8 cellular contexts compared by ENCODE assay signal in genomic region chr1:39158330-39159086, GRCh38. TPM values are rescaled to one million over a fixed set of nuclear protein-coding genes. Genes with fewer than 3 reads are reported as not detected.
DNase-seq lines count a peak whose midpoint lies in the region; ATAC-seq and TF ChIP-seq lines count a peak whose summit lies in the region.

No MANE protein-coding gene starts in this region.

- peak overlapping the region in 5 of 11 experiments; percentile 2 to 45 (median 14); a peak in 5 of 22 replicates for H3K9ac ChIP-seq in BLaER1 treated with 17β-estradiol and CSF1 and Interleukin-3, amounts not matched to agents 10 nM and 100 nM

- DNase-seq in brain pericyte (ENCODE audit: low read depth, low spot score) (peak; percentile 41), right lobe of liver (peak; percentile 64 to 93 (median 86))
- DNase-seq in activated CD4-positive, alpha-beta memory T cell treated with anti-CD3 and anti-CD28 coated beads for 36 hours: no peak
- no peak for DNase-seq in activated CD8-positive, alpha-beta memory T cell treated with anti-CD3 and anti-CD28 coated beads for 24 hours

- no peaks in the 10 kb centered on the region for H3K9me3 Mint-ChIP-seq in activated CD4-positive, alpha-beta memory T cell treated with anti-CD3 and anti-CD28 coated beads for 36 hours

- TF ChIP-seq RAD21 in Ishikawa (IDR thresholded peaks at IDR 0.05; ENCODE audit: low read depth): no peak

- 37% methylated on average over 9 of the region's 11 CpGs for WGBS in right lobe of liver (ENCODE audit: insufficient coverage, low coverage, low lambda C conversion rate, missing lambda C conversion rate)

- peak overlapping the region; percentile 41 to 84 (median 72) for H3K4me2 ChIP-seq in BLaER1 treated with 17β-estradiol and CSF1 and Interleukin-3, amounts not matched to agents 10 nM and 100 nM

- peaks cover 1% of the 10 kb centered on the region for H3K27me3 Mint-ChIP-seq in activated CD4-positive, alpha-beta memory T cell treated with anti-CD3 and anti-CD28 coated beads for 36 hours

- H3K4me3 ChIP-seq in BLaER1 treated with 17β-estradiol and CSF1 and Interleukin-3, amounts not matched to agents 10 nM and 100 nM: peak overlapping the region in 1 of 10 experiments; percentile 15; a peak in 3 of 20 replicates
- peak overlapping the region; percentile 21 to 57 (median 52) for H3K4me3 ChIP-seq in right lobe of liver

- intact Hi-C loops in right lobe of liver (cut with DNase I): no loop called here
- intact Hi-C loops in activated CD4-positive, alpha-beta memory T cell treated with anti-CD3 and anti-CD28 coated beads for 36 hours (cut with micrococcal nuclease): no loop called here

- ATAC-seq in right lobe of liver (peak; percentile 74 to 90 (median 82)), HG03571 (IDR thresholded peaks at IDR 0.05; ENCODE audit: unreplicated experiment) (no peak), GM21529 (IDR thresholded peaks at IDR 0.05; ENCODE audit: unreplicated experiment) (no peak)

- CTCF ChIA-PET in activated CD4-positive, alpha-beta memory T cell treated with anti-CD3 and anti-CD28 coated beads for 36 hours (lab: Charles Lee): interaction anchor here (0.8 to 1.4 kb wide), 2 partner anchors 28 to 380 kb away, joined by 3 to 4 read pairs; no protein-coding TSS in a partner anchor

- H3K27me3 ChIP-seq in BLaER1 treated with 17β-estradiol and CSF1 and Interleukin-3, amounts not matched to agents 10 nM and 100 nM: no peaks in the 10 kb centered on the region
- H3K27me3 ChIP-seq in right lobe of liver: no peaks in the 10 kb centered on the region

- peaks cover under 1% of the 10 kb centered on the region for H3K4me1 Mint-ChIP-seq in activated CD4-positive, alpha-beta memory T cell treated with anti-CD3 and anti-CD28 coated beads for 36 hours (ENCODE audit: low read depth)

- POLR2A ChIA-PET in activated CD4-positive, alpha-beta memory T cell treated with anti-CD3 and anti-CD28 coated beads for 36 hours (lab: Charles Lee): no interaction called here

- H4K20me1 ChIP-seq in BLaER1 treated with 17β-estradiol and CSF1 and Interleukin-3, amounts not matched to agents 10 nM and 100 nM: peaks cover 6 to 99% (median 57%) of the 10 kb centered on the region in 11 experiments; a peak in 18 of 22 replicates

- no peaks in the 10 kb centered on the region for H3K36me3 Mint-ChIP-seq in activated CD4-positive, alpha-beta memory T cell treated with anti-CD3 and anti-CD28 coated beads for 36 hours

- TF ChIP-seq CTCF in right lobe of liver (IDR thresholded peaks at IDR 0.05): no peak

- H3K9me3 ChIP-seq in BLaER1 treated with 17β-estradiol and CSF1 and Interleukin-3, amounts not matched to agents 10 nM and 100 nM (replicated peaks in 1 of 11): no peaks in the 10 kb centered on the region
- no peaks in the 10 kb centered on the region for H3K9me3 ChIP-seq in right lobe of liver

- H3K4me1 ChIP-seq in BLaER1 treated with 17β-estradiol and CSF1 and Interleukin-3, amounts not matched to agents 10 nM and 100 nM: peaks cover 47 to 70% (median 61%) of the 10 kb centered on the region in 10 experiments
- H3K4me1 ChIP-seq in right lobe of liver: peaks cover 0 to 75% (median 28%) of the 10 kb centered on the region in 4 donors

- H3K4me3 Mint-ChIP-seq in activated CD4-positive, alpha-beta memory T cell treated with anti-CD3 and anti-CD28 coated beads for 36 hours: no peak overlapping the region

- TF ChIP-seq POLR2A in right lobe of liver (IDR thresholded peaks at IDR 0.05): peak; percentile 66

- no peak for TF ChIP-seq EP300 in Ishikawa (IDR thresholded peaks at IDR 0.05; ENCODE audit: borderline replicate concordance)

- H3K27ac Mint-ChIP-seq in activated CD4-positive, alpha-beta memory T cell treated with anti-CD3 and anti-CD28 coated beads for 36 hours: no peak overlapping the region

- H3K27ac ChIP-seq in BLaER1 treated with 17β-estradiol and CSF1 and Interleukin-3, amounts not matched to agents 10 nM and 100 nM: peak overlapping the region in 5 of 11 experiments; percentile 4 to 31 (median 6); a peak in 4 of 22 replicates
- peak overlapping the region; percentile 72 to 95 (median 90) for H3K27ac ChIP-seq in right lobe of liver

- peaks cover 0 to 18% (median 0%) of the 10 kb centered on the region in 11 experiments; a peak in 6 of 22 replicates for H3K36me3 ChIP-seq in BLaER1 treated with 17β-estradiol and CSF1 and Interleukin-3, amounts not matched to agents 10 nM and 100 nM
- H3K36me3 ChIP-seq in right lobe of liver: no peaks in the 10 kb centered on the region

TF ChIP-seq in Ishikawa, 13 proteins besides CTCF, POLR2A, EP300 and RAD21:
- TF ChIP-seq EGR1 (IDR thresholded peaks at IDR 0.05) (no peak), CREB1 (IDR thresholded peaks at IDR 0.05; ENCODE audit: low read depth) (peak; percentile 66; the same call in 1 of the 2 replicates), YY1 (IDR thresholded peaks at IDR 0.05; ENCODE audit: low read depth) (no peak)
- TF ChIP-seq, protein P1, sequence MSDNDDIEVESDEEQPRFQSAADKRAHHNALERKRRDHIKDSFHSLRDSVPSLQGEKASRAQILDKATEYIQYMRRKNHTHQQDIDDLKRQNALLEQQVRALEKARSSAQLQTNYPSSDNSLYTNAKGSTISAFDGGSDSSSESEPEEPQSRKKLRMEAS (IDR thresholded peaks at IDR 0.05): no peak

RNA-seq across cellular contexts. Expression of gene MACF1, which starts 46.0 kb away (rescaled TPM):
- 100 to 1,000 TPM in 3 of 6 experiments, 10 to 100 TPM in 3; 78.4 to 141 (median 100) TPM for total RNA-seq in right lobe of liver
- 100 to 1,000 TPM; 239 to 240 TPM for total RNA-seq in activated CD4-positive, alpha-beta memory T cell treated with anti-CD3 and anti-CD28 coated beads for 36 hours

Comparison
In these comparisons a context has a peak if more than half of its experiments do, and no peak if none do; other contexts are left out.
1. DNase-seq: peak in brain pericyte (single experiment) and right lobe of liver (3 of 3); none in activated CD4-positive, alpha-beta memory T cell treated with anti-CD3 and anti-CD28 coated beads for 36 hours (single experiment) and activated CD8-positive, alpha-beta memory T cell treated with anti-CD3 and anti-CD28 coated beads for 24 hours (single experiment).
2. ATAC-seq: peak in right lobe of liver (4 of 4); none in HG03571 (single experiment) and GM21529 (single experiment).